Comparison of ENCODE assay signal across 13 cellular contexts in the genomic region with DNA sequence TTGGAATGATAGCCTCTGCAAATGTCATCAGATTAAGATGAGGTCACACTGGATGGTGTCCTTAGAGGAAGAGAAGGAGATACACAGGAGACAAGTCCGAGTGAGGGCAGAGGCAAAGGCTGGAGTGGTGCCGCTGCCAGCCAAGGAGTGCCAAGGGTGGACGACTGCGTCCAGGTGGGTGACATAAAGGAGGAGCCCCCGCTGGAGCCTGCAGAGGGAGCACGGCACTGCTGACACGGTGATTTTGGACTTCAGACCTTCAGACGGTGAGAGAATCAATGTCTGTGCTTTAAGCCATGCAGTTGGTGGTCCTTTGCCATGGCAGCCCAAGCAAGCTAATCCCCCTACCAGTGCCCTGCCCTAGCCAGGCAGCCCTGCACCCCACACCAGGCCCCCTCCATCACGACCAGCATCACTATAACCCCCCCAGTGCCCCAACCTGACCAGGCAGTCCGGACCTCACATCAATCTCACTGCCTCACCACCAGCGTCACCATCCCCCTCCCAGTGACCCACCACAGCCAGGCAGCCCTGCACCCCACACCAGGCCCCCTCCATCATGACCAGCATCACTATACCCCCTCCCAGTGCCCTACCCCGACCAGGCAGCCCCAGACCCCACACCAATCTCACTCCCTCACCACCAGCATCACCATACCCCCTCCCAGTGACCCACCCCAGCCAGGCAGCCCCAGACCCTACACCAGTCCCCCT.
"Had no signal": no experiment of that assay in that cellular context is flagged by ENCODE, and none has a peak within 500 bp of the region (broad histone marks: within the 10 kb centered on the region; RNA-seq: fewer than 3 reads in every experiment).

No MANE protein-coding gene starts in this region.

- H3K36me3 Mint-ChIP-seq: type B pancreatic cell had no signal

- H3K27me3 ChIP-seq: ovary had no signal

- H3K4me3 ChIP-seq: adrenal gland, gastrocnemius medialis, ovary had no signal

- H3K4me3 Mint-ChIP-seq: type B pancreatic cell had no signal

- H3K36me3 ChIP-seq: adrenal gland, gastrocnemius medialis, ovary had no signal

- H3K4me1 ChIP-seq: adrenal gland, gastrocnemius medialis had no signal

- H3K9me3 ChIP-seq: adrenal gland, gastrocnemius medialis had no signal

- FAIRE-seq: keratinocyte had no signal

- DNase-seq: activated CD4-positive, alpha-beta T cell treated with anti-CD3 and anti-CD28 coated beads, Interleukin-2, amount 50 U/mL, for 4 hours; activated naive CD4-positive, alpha-beta T cell treated with anti-CD3 and anti-CD28 coated beads, Interleukin-2, amount 50 U/mL, for 16 hours; central memory CD4-positive, alpha-beta T cell; cortex of kidney; effector CD8-positive, alpha-beta T cell; gastrocnemius medialis; left ventricle myocardium superior; ovary; stimulated activated CD4-positive, alpha-beta T cell treated with anti-CD3 and anti-CD28 coated beads, Interleukin-1b, Interleukin-23, amount 100 ng/mL, for 48 hours; stimulated activated naive CD4-positive, alpha-beta T cell had no signal

- H3K27ac ChIP-seq: adrenal gland, gastrocnemius medialis, ovary had no signal

- H3K27ac Mint-ChIP-seq: type B pancreatic cell had no signal
